ENCODE assay signal across 1 cellular context in the genomic region with DNA sequence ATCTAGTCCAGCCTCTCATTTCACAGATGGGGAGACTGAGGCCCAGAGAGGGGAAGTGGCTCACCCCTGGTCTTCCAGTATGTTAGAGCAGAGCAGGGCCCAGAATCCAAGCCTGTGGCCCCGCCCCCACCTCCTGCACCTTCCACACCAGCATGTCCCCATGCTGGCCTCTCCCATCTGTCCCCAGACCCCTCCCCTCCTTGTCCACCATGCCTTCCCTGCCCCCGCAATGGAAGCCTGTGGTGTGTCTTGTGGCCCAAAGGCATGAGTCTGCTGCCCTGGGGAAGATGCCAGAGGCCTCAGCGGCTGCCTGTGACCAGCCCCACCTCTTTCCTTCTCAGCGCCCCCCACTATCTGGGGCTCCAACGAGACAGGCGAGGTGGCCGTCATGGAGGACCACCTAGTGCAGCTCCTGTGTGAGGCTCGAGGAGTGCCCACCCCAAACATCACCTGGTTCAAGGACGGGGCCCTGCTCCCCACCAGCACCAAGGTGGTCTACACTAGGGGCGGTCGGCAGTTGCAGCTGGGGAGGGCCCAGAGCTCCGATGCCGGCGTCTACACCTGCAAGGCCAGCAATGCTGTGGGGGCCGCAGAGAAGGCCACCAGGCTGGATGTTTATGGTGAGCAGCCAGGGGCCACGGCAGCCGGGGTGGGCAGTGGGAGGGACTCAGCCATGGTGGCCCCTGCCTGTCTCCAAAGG.
TF ChIP-seq lines count a peak whose summit lies in the region.

No MANE protein-coding gene starts in this region.

TF ChIP-seq in H1, 55 proteins besides CTCF, POLR2A, EP300 and RAD21 (continued from another document):
- TF ChIP-seq, protein P1, sequence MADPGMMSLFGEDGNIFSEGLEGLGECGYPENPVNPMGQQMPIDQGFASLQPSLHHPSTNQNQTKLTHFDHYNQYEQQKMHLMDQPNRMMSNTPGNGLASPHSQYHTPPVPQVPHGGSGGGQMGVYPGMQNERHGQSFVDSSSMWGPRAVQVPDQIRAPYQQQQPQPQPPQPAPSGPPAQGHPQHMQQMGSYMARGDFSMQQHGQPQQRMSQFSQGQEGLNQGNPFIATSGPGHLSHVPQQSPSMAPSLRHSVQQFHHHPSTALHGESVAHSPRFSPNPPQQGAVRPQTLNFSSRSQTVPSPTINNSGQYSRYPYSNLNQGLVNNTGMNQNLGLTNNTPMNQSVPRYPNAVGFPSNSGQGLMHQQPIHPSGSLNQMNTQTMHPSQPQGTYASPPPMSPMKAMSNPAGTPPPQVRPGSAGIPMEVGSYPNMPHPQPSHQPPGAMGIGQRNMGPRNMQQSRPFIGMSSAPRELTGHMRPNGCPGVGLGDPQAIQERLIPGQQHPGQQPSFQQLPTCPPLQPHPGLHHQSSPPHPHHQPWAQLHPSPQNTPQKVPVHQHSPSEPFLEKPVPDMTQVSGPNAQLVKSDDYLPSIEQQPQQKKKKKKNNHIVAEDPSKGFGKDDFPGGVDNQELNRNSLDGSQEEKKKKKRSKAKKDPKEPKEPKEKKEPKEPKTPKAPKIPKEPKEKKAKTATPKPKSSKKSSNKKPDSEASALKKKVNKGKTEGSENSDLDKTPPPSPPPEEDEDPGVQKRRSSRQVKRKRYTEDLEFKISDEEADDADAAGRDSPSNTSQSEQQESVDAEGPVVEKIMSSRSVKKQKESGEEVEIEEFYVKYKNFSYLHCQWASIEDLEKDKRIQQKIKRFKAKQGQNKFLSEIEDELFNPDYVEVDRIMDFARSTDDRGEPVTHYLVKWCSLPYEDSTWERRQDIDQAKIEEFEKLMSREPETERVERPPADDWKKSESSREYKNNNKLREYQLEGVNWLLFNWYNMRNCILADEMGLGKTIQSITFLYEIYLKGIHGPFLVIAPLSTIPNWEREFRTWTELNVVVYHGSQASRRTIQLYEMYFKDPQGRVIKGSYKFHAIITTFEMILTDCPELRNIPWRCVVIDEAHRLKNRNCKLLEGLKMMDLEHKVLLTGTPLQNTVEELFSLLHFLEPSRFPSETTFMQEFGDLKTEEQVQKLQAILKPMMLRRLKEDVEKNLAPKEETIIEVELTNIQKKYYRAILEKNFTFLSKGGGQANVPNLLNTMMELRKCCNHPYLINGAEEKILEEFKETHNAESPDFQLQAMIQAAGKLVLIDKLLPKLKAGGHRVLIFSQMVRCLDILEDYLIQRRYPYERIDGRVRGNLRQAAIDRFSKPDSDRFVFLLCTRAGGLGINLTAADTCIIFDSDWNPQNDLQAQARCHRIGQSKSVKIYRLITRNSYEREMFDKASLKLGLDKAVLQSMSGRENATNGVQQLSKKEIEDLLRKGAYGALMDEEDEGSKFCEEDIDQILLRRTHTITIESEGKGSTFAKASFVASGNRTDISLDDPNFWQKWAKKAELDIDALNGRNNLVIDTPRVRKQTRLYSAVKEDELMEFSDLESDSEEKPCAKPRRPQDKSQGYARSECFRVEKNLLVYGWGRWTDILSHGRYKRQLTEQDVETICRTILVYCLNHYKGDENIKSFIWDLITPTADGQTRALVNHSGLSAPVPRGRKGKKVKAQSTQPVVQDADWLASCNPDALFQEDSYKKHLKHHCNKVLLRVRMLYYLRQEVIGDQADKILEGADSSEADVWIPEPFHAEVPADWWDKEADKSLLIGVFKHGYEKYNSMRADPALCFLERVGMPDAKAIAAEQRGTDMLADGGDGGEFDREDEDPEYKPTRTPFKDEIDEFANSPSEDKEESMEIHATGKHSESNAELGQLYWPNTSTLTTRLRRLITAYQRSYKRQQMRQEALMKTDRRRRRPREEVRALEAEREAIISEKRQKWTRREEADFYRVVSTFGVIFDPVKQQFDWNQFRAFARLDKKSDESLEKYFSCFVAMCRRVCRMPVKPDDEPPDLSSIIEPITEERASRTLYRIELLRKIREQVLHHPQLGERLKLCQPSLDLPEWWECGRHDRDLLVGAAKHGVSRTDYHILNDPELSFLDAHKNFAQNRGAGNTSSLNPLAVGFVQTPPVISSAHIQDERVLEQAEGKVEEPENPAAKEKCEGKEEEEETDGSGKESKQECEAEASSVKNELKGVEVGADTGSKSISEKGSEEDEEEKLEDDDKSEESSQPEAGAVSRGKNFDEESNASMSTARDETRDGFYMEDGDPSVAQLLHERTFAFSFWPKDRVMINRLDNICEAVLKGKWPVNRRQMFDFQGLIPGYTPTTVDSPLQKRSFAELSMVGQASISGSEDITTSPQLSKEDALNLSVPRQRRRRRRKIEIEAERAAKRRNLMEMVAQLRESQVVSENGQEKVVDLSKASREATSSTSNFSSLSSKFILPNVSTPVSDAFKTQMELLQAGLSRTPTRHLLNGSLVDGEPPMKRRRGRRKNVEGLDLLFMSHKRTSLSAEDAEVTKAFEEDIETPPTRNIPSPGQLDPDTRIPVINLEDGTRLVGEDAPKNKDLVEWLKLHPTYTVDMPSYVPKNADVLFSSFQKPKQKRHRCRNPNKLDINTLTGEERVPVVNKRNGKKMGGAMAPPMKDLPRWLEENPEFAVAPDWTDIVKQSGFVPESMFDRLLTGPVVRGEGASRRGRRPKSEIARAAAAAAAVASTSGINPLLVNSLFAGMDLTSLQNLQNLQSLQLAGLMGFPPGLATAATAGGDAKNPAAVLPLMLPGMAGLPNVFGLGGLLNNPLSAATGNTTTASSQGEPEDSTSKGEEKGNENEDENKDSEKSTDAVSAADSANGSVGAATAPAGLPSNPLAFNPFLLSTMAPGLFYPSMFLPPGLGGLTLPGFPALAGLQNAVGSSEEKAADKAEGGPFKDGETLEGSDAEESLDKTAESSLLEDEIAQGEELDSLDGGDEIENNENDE (IDR thresholded peaks at IDR 0.05; ENCODE audit: insufficient replicate concordance, low read length), result no peak
- TF ChIP-seq CBX8 (IDR thresholded peaks at IDR 0.05; ENCODE audit: borderline replicate concordance, low read depth, low read length) (no peak), FOSL1 (IDR thresholded peaks at IDR 0.05; ENCODE audit: insufficient read depth, low read depth, low read length) (no peak), SIX5 (IDR thresholded peaks at IDR 0.05; ENCODE audit: low read depth, low read length) (no peak), RXRA (IDR thresholded peaks at IDR 0.05; ENCODE audit: insufficient read depth, low read depth, low read length) (no peak), TAF7 (optimal IDR thresholded peaks at IDR 0.05; ENCODE audit: borderline replicate concordance, low read depth, low read length) (no peak), SP1 (IDR thresholded peaks at IDR 0.05; ENCODE audit: low read depth, low read length) (no peak), JUN (IDR thresholded peaks at IDR 0.05; ENCODE audit: low read depth, low read length) (no peak), YY1 (IDR thresholded peaks at IDR 0.05; ENCODE audit: low read depth, low read length) (no peak), SUZ12 (IDR thresholded peaks at IDR 0.05; ENCODE audit: low read length) (no peak), KDM5A (IDR thresholded peaks at IDR 0.05; ENCODE audit: low read length) (no peak), CHD1 (IDR thresholded peaks at IDR 0.05; ENCODE audit: low read depth, low read length) (no peak), MAFK (IDR thresholded peaks at IDR 0.05; ENCODE audit: low read depth, low read length) (no peak), CBX5 (IDR thresholded peaks at IDR 0.05; ENCODE audit: low read depth, low read length) (no peak)
- TF ChIP-seq, protein P2, sequence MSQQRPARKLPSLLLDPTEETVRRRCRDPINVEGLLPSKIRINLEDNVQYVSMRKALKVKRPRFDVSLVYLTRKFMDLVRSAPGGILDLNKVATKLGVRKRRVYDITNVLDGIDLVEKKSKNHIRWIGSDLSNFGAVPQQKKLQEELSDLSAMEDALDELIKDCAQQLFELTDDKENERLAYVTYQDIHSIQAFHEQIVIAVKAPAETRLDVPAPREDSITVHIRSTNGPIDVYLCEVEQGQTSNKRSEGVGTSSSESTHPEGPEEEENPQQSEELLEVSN (IDR thresholded peaks at IDR 0.05), result no peak
- TF ChIP-seq, protein P3, sequence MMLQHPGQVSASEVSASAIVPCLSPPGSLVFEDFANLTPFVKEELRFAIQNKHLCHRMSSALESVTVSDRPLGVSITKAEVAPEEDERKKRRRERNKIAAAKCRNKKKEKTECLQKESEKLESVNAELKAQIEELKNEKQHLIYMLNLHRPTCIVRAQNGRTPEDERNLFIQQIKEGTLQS (IDR thresholded peaks at IDR 0.05; ENCODE audit: insufficient read depth, low read depth, low read length), result no peak
